36 cellular contexts compared by ENCODE assay signal in the genomic region with DNA sequence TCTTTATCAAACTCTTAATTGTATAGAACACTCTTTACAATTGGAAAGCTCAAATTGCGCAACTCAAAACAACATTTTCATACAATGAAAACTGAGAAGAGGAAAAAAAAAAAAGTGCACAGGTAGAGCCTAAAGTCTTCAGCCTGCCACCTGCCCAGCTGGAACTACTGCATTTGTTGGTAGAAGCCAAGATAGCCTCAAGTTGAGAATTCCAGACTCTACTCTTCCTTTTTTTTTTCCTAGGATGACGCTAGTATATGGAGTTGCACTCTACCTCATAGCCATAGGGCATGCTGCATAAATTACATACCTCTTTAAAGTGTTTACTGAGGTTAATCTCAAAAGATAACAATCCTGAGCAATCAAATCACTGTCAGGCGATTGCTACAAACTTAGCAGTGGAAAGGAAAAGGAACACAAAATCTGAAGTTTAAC. TPM values are rescaled to one million over a fixed set of nuclear protein-coding genes. Genes with fewer than 3 reads are reported as not detected.
DNase-seq lines count a peak whose midpoint lies in the region; ATAC-seq, FAIRE-seq and TF ChIP-seq lines count a peak whose summit lies in the region.
"Had no signal": no experiment of that assay in that cellular context is flagged by ENCODE, and none has a peak within 500 bp of the region (broad histone marks: within the 10 kb centered on the region; RNA-seq: fewer than 3 reads in every experiment).

No MANE protein-coding gene starts in this region.

- H3K23ac ChIP-seq in mesenchymal stem cell (ENCODE audit: low read length in 2 of 2), result no peak overlapping the region

- no peak for ATAC-seq in HG02610 (IDR thresholded peaks at IDR 0.05; ENCODE audit: unreplicated experiment)
- no peak for ATAC-seq in GM18517 (IDR thresholded peaks at IDR 0.05; ENCODE audit: unreplicated experiment)
- ATAC-seq: activated CD4-positive, CD25-positive, alpha-beta regulatory T cell treated with anti-CD3 and anti-CD28 coated beads, Interleukin-2, amount 50 U/mL, for 24 hours; activated T-cell treated with anti-CD3 and anti-CD28 coated beads, Interleukin-2, amount 50 U/mL, for 72 hours; lower lobe of right lung; natural killer cell; Right ventricle myocardium inferior; sciatic nerve; T-helper 17 cell had no signal

- no peak overlapping the region for H2BK12ac ChIP-seq in mesenchymal stem cell (ENCODE audit: low read length in 2 of 2)

- no peak overlapping the region for H3K4me3 ChIP-seq in bronchial epithelial cell (ENCODE audit: low read depth, low read length)
- no peak overlapping the region for H3K4me3 ChIP-seq in mesenchymal stem cell (ENCODE audit: insufficient read depth in 1 of 2, low read depth in 1 of 2, low read length in 2 of 2)
- H3K4me3 ChIP-seq: adrenal gland, esophagus squamous epithelium, GM23248, lower lobe of right lung, prostate gland, tibial nerve had no signal

- H2AK5ac ChIP-seq in mesenchymal stem cell (ENCODE audit: low read length, severe bottlenecking), result no peak overlapping the region

- H2BK15ac ChIP-seq in mesenchymal stem cell (ENCODE audit: low read depth, poor library complexity, severe bottlenecking), result no peak overlapping the region

- H3K27ac ChIP-seq in mesenchymal stem cell (ENCODE audit: low read length, poor library complexity, severe bottlenecking), result no peak overlapping the region
- H3K27ac ChIP-seq: adrenal gland, GM23248, KMS-11, lower lobe of right lung, prostate gland, tibial nerve had no signal

- H3K79me1 ChIP-seq in mesenchymal stem cell (replicated peaks; ENCODE audit: low read length, poor library complexity, severe bottlenecking), result no peaks in the 10 kb centered on the region

- H3K4ac ChIP-seq in mesenchymal stem cell (ENCODE audit: low read depth in 1 of 2, low read length in 2 of 2), result no peak overlapping the region

- DNase-seq in EH (ENCODE audit: low read depth) (peak; percentile 24), bronchial epithelial cell (ENCODE audit: low read depth) (peak; percentile 93), mesenchymal stem cell (peak; percentile 36), NCI-H82 (lab: John Stamatoyannopoulos, UW) (no peak)
- no peak for DNase-seq in activated CD4-positive, alpha-beta T cell treated with anti-CD3 and anti-CD28 coated beads for 48 hours
- DNase-seq: activated CD4-positive, alpha-beta T cell treated with anti-CD3 and anti-CD28 coated beads, Interleukin-2, amount 50 U/mL, for 48 hours; activated naive CD4-positive, alpha-beta T cell treated with anti-CD3 and anti-CD28 coated beads, Interleukin-2, amount 10 ng/mL, durations not matched to agents 7 days and 5 days; activated T-cell treated with anti-CD3 and anti-CD28 coated beads, Interleukin-2, amount 50 U/mL, for 72 hours; adrenal gland; BE2C; CD8-positive, alpha-beta memory T cell; dermis blood vessel endothelial cell; DMS 273 treated with DMSO at 0.1 percent for 48 hours; endodermal cell; esophagus squamous epithelium; GM23248; lower lobe of right lung; natural killer cell; NCI-H1436; NCI-H446 treated with DMSO at 0.1 percent for 48 hours; NCI-H774; nucleus accumbens; stimulated activated CD4-positive, alpha-beta T cell treated with anti-CD3 and anti-CD28 coated beads, Interleukin-4, amount 100 ng/mL, for 4 hours; T-helper 17 cell had no signal

- H2BK120ac ChIP-seq in mesenchymal stem cell (ENCODE audit: low read depth, low read length), result no peak overlapping the region

- no peak for TF ChIP-seq CTCF in bronchial epithelial cell (IDR thresholded peaks at IDR 0.05; ENCODE audit: insufficient read depth, low read length, severe bottlenecking)

- H4K91ac ChIP-seq in mesenchymal stem cell (ENCODE audit: low read length), result no peak overlapping the region

- H2AFZ ChIP-seq in mesenchymal stem cell (ENCODE audit: low read depth, low read length), result no peak overlapping the region
- H2AFZ ChIP-seq: GM23248 had no signal

- no peaks in the 10 kb centered on the region for H3K9me3 ChIP-seq in mesenchymal stem cell (ENCODE audit: control insufficient read depth, low read length)
- H3K9me3 ChIP-seq: adrenal gland, BE2C, esophagus squamous epithelium, lower lobe of right lung, prostate gland, tibial nerve had no signal

- no peak overlapping the region for H3K14ac ChIP-seq in mesenchymal stem cell (ENCODE audit: low read length in 2 of 2)

- H3K36me3 ChIP-seq in bronchial epithelial cell (ENCODE audit: control insufficient read depth, insufficient read depth, low read length) (no peaks in the 10 kb centered on the region), mesenchymal stem cell (ENCODE audit: control insufficient read depth in 1 of 2, insufficient read depth in 2 of 2, low read depth in 1 of 2, low read length in 2 of 2) (no peaks in the 10 kb centered on the region)
- H3K36me3 ChIP-seq: adrenal gland, BE2C, esophagus squamous epithelium, lower lobe of right lung, prostate gland, tibial nerve had no signal

- no peak overlapping the region for H2BK5ac ChIP-seq in mesenchymal stem cell (ENCODE audit: low read depth, low read length, poor library complexity, severe bottlenecking)

- no peak for TF ChIP-seq EP300 in Ishikawa (IDR thresholded peaks at IDR 0.05; ENCODE audit: borderline replicate concordance)

- FAIRE-seq in bronchial epithelial cell (lab: Jason Lieb, UNC), result no peak
- FAIRE-seq: frontal cortex, G401.6, HTR-8/SVneo had no signal

- 10% methylated on average over 2 of the region's 3 CpGs for WGBS in mesenchymal stem cell

- H3K27me3 ChIP-seq in bronchial epithelial cell (ENCODE audit: control insufficient read depth, insufficient read depth, low read length) (no peaks in the 10 kb centered on the region), mesenchymal stem cell (ENCODE audit: control insufficient read depth in 1 of 2, insufficient read depth in 1 of 2, low read length in 2 of 2) (peaks cover 0 to 4% of the 10 kb centered on the region in 2 experiments)
- H3K27me3 ChIP-seq: adrenal gland, esophagus squamous epithelium, tibial nerve had no signal

- no peak overlapping the region for H3K9ac ChIP-seq in mesenchymal stem cell (ENCODE audit: low read length)
- H3K9ac ChIP-seq: GM23248, KMS-11 had no signal

- H4K8ac ChIP-seq in mesenchymal stem cell (ENCODE audit: low read length), result no peak overlapping the region

- H3K18ac ChIP-seq in mesenchymal stem cell (ENCODE audit: low read depth in 1 of 2, low read length in 2 of 2), result no peak overlapping the region

- TF ChIP-seq RAD21 in Ishikawa (IDR thresholded peaks at IDR 0.05; ENCODE audit: low read depth), result no peak

- H3K4me2 ChIP-seq in mesenchymal stem cell (ENCODE audit: low read length, poor library complexity, severe bottlenecking), result no peak overlapping the region
- H3K4me2 ChIP-seq: KMS-11 had no signal

- no peaks in the 10 kb centered on the region for H3K4me1 ChIP-seq in mesenchymal stem cell (ENCODE audit: control insufficient read depth, insufficient read depth, low read depth, low read length)
- H3K4me1 ChIP-seq: adrenal gland, BE2C, lower lobe of right lung, prostate gland, tibial nerve had no signal

TF ChIP-seq in Ishikawa, 13 proteins besides CTCF, POLR2A, EP300 and RAD21:
- TF ChIP-seq CEBPB (IDR thresholded peaks at IDR 0.05) (peak; percentile 85), TCF12 (IDR thresholded peaks at IDR 0.05; ENCODE audit: low read depth) (no peak)
TF ChIP-seq in Ishikawa: peak in this region for 1.

RNA-seq across cellular contexts. Expression of a gene that starts 13.6 kb away (rescaled TPM):
- total RNA-seq in bronchial epithelial cell, result under 0.01 and 0.38 TPM in 2 replicates
- 1.1 TPM for polyA plus RNA-seq in mesenchymal stem cell (2013, experiment 1 of 2)
- polyA plus RNA-seq in mesenchymal stem cell (2013, experiment 2 of 2), result 1.4 TPM

Comparison
In these comparisons a context has a peak if more than half of its experiments do, and no peak if none do; other contexts are left out.
1. DNase-seq: peak in EH (single experiment), bronchial epithelial cell (single experiment) and mesenchymal stem cell (single experiment); none in activated CD4-positive, alpha-beta T cell treated with anti-CD3 and anti-CD28 coated beads for 48 hours (single experiment) and NCI-H82 (single experiment).